In genomic region chr7:44338600-44338999, GRCh38 we compare ENCODE assay signal across 24 cellular contexts. TPM values are rescaled to one million over a fixed set of nuclear protein-coding genes. Genes with fewer than 3 reads are reported as not detected.
A peak's percentile ranks its signal among the peaks of the same experiment; 100 is the strongest.
DNase-seq lines count a peak whose midpoint lies in the region; ATAC-seq and TF ChIP-seq lines count a peak whose summit lies in the region.
"Had no signal": no experiment of that assay in that cellular context is flagged by ENCODE, and none has a peak within 500 bp of the region (broad histone marks: within the 10 kb centered on the region; RNA-seq: fewer than 3 reads in every experiment).

No MANE protein-coding gene starts in this region.

- H3K9me2 ChIP-seq in hepatocyte (replicated peaks; ENCODE audit: insufficient read depth): no peaks in the 10 kb centered on the region

- no peaks in the 10 kb centered on the region for H3K36me3 Mint-ChIP-seq in natural killer cell
- H3K36me3 Mint-ChIP-seq in natural killer cell treated with Interleukin-12 subunit alpha and Interleukin-12 subunit beta and Interleukin-15 and Interleukin-18, amount 100 ng/mL, for 72 hours: peaks cover 7% of the 10 kb centered on the region
- peaks cover 21% of the 10 kb centered on the region for H3K36me3 Mint-ChIP-seq in stimulated activated memory B cell treated with anti-CD40 and anti-IgM and Interleukin-4, amounts not matched to agents 10 μg/mL and 1 μg/mL and 100 μg/mL, for 72 hours

- no peak overlapping the region for H3K4me2 ChIP-seq in hepatocyte
- H3K4me2 ChIP-seq: A549 had no signal

- 82% methylated on average over 3 of the region's 3 CpGs for WGBS in hepatocyte (ENCODE audit: low lambda C conversion rate, missing lambda C conversion rate)

- ATAC-seq in natural killer cell (peak in 2 of 3 donors; percentile 31 to 53), HG03060 (IDR thresholded peaks at IDR 0.05; ENCODE audit: low read depth, unreplicated experiment) (peak; percentile 71)
- no peak for ATAC-seq in natural killer cell treated with Interleukin-12 subunit alpha and Interleukin-12 subunit beta and Interleukin-15 and Interleukin-18, amount 100 ng/mL, for 72 hours
- peak; percentile 92 for ATAC-seq in stimulated activated memory B cell treated with anti-CD40 and anti-IgM and Interleukin-4, amounts not matched to agents 10 μg/mL and 1 μg/mL and 100 μg/mL, for 72 hours
- ATAC-seq: A549; activated CD4-positive, alpha-beta T cell treated with anti-CD3 and anti-CD28 coated beads for 36 hours; esophagus mucosa; K562; right cardiac atrium; SK-N-SH treated with all-trans-retinoic acid at 6 μM for 48 hours had no signal

- no peak overlapping the region for H3K27ac ChIP-seq in hepatocyte
- H3K27ac ChIP-seq: A549, ovary, suprapubic skin had no signal

- no peaks in the 10 kb centered on the region for H3K79me2 ChIP-seq in hepatocyte

- H3K27ac Mint-ChIP-seq in natural killer cell: no peak overlapping the region
- no peak overlapping the region for H3K27ac Mint-ChIP-seq in natural killer cell treated with Interleukin-12 subunit alpha and Interleukin-12 subunit beta and Interleukin-15 and Interleukin-18, amount 100 ng/mL, for 72 hours
- H3K27ac Mint-ChIP-seq in stimulated activated memory B cell treated with anti-CD40 and anti-IgM and Interleukin-4, amounts not matched to agents 10 μg/mL and 1 μg/mL and 100 μg/mL, for 72 hours: no peak overlapping the region
- H3K27ac Mint-ChIP-seq: activated CD4-positive, alpha-beta T cell treated with anti-CD3 and anti-CD28 coated beads for 36 hours; activated naive CD8-positive, alpha-beta T cell had no signal

- no peaks in the 10 kb centered on the region for H3K36me3 ChIP-seq in hepatocyte (replicated peaks; ENCODE audit: insufficient read depth, low read depth)
- H3K36me3 ChIP-seq: BLaER1 treated with 17β-estradiol and CSF1 and Interleukin-3, amounts not matched to agents 10 nM and 100 nM; ovary; suprapubic skin had no signal

- no peaks in the 10 kb centered on the region for H3K4me1 ChIP-seq in hepatocyte (ENCODE audit: insufficient read depth)
- H3K4me1 ChIP-seq: A549 had no signal

- H3K9me3 Mint-ChIP-seq in natural killer cell: peaks cover 3 to 4% of the 10 kb centered on the region in 2 donors
- no peaks in the 10 kb centered on the region for H3K9me3 Mint-ChIP-seq in natural killer cell treated with Interleukin-12 subunit alpha and Interleukin-12 subunit beta and Interleukin-15 and Interleukin-18, amount 100 ng/mL, for 72 hours
- H3K9me3 Mint-ChIP-seq in stimulated activated memory B cell treated with anti-CD40 and anti-IgM and Interleukin-4, amounts not matched to agents 10 μg/mL and 1 μg/mL and 100 μg/mL, for 72 hours: peaks cover 21% of the 10 kb centered on the region

- TF ChIP-seq CTCF in natural killer cell (IDR thresholded peaks at IDR 0.05) (no peak), NB4 (IDR thresholded peaks at IDR 0.05; ENCODE audit: low read depth, low read length) (no peak), hepatocyte (IDR thresholded peaks at IDR 0.05; ENCODE audit: poor library complexity) (no peak)

- no peak overlapping the region for H3K4me3 Mint-ChIP-seq in natural killer cell
- no peak overlapping the region for H3K4me3 Mint-ChIP-seq in natural killer cell treated with Interleukin-12 subunit alpha and Interleukin-12 subunit beta and Interleukin-15 and Interleukin-18, amount 100 ng/mL, for 72 hours
- H3K4me3 Mint-ChIP-seq in stimulated activated memory B cell treated with anti-CD40 and anti-IgM and Interleukin-4, amounts not matched to agents 10 μg/mL and 1 μg/mL and 100 μg/mL, for 72 hours: no peak overlapping the region
- H3K4me3 Mint-ChIP-seq: activated CD4-positive, alpha-beta T cell treated with anti-CD3 and anti-CD28 coated beads for 36 hours; activated naive CD8-positive, alpha-beta T cell had no signal

- TF ChIP-seq POLR2A in NB4 (IDR thresholded peaks at IDR 0.05; ENCODE audit: extremely low read depth, insufficient read length): no peak

- H3K4me1 Mint-ChIP-seq in natural killer cell: no peaks in the 10 kb centered on the region
- H3K4me1 Mint-ChIP-seq in natural killer cell treated with Interleukin-12 subunit alpha and Interleukin-12 subunit beta and Interleukin-15 and Interleukin-18, amount 100 ng/mL, for 72 hours (ENCODE audit: low read depth in 2 of 2): no peaks in the 10 kb centered on the region
- H3K4me1 Mint-ChIP-seq in stimulated activated memory B cell treated with anti-CD40 and anti-IgM and Interleukin-4, amounts not matched to agents 10 μg/mL and 1 μg/mL and 100 μg/mL, for 72 hours: peaks cover 17% of the 10 kb centered on the region
- H3K4me1 Mint-ChIP-seq: activated CD4-positive, alpha-beta T cell treated with anti-CD3 and anti-CD28 coated beads for 36 hours had no signal

- H4K20me1 ChIP-seq in hepatocyte (ENCODE audit: insufficient read depth, poor library complexity, severe bottlenecking): no peaks in the 10 kb centered on the region
- H4K20me1 ChIP-seq: BLaER1 treated with 17β-estradiol and CSF1 and Interleukin-3, amounts not matched to agents 10 nM and 100 nM had no signal

- H3K27me3 ChIP-seq in hepatocyte: peaks cover 3% of the 10 kb centered on the region
- H3K27me3 ChIP-seq: BLaER1 treated with 17β-estradiol and CSF1 and Interleukin-3, amounts not matched to agents 10 nM and 100 nM; ovary; suprapubic skin had no signal

- H3K27me3 Mint-ChIP-seq in natural killer cell (ENCODE audit: low read depth in 2 of 2): peaks cover 18 to 19% of the 10 kb centered on the region in 2 donors
- H3K27me3 Mint-ChIP-seq in natural killer cell treated with Interleukin-12 subunit alpha and Interleukin-12 subunit beta and Interleukin-15 and Interleukin-18, amount 100 ng/mL, for 72 hours: peaks cover 14 to 26% of the 10 kb centered on the region in 2 donors
- no peaks in the 10 kb centered on the region for H3K27me3 Mint-ChIP-seq in stimulated activated memory B cell treated with anti-CD40 and anti-IgM and Interleukin-4, amounts not matched to agents 10 μg/mL and 1 μg/mL and 100 μg/mL, for 72 hours
- H3K27me3 Mint-ChIP-seq: activated naive CD8-positive, alpha-beta T cell had no signal

- no peaks in the 10 kb centered on the region for H3K9me3 ChIP-seq in hepatocyte (ENCODE audit: low read depth)
- H3K9me3 ChIP-seq: ovary, suprapubic skin had no signal

- H3K4me3 ChIP-seq in NB4 (ENCODE audit: low read depth, low read length) (no peak overlapping the region), hepatocyte (no peak overlapping the region)
- H3K4me3 ChIP-seq: A549; BLaER1 treated with 17β-estradiol and CSF1 and Interleukin-3, amounts not matched to agents 10 nM and 100 nM; K562; ovary; suprapubic skin had no signal

- no peak overlapping the region for H2AFZ ChIP-seq in hepatocyte

- intact Hi-C loops in natural killer cell (cut with micrococcal nuclease): no loop called here

- DNase-seq in natural killer cell (no peak), NB4 (ENCODE audit: low read depth) (peak; percentile 40), GF-D8 (lab: John Stamatoyannopoulos, UW) (no peak), NCI-H187 (lab: John Stamatoyannopoulos, UW) (no peak), hepatocyte (ENCODE audit: low spot score) (no peak)
- no peak for DNase-seq in natural killer cell treated with Interleukin-12 subunit alpha and Interleukin-12 subunit beta and Interleukin-15 and Interleukin-18, amount 100 ng/mL, for 72 hours (ENCODE audit: low spot score)
- DNase-seq: activated CD4-positive, alpha-beta T cell treated with anti-CD3 and anti-CD28 coated beads for 36 hours; cerebellar nuclear complex; effector CD4-positive, alpha-beta T cell; HCEC 1CT; kidney glomerular epithelial cell; NCI-H1105; NCI-H524; ovary; right cardiac atrium had no signal

RNA-seq across cellular contexts. Expression of gene CAMK2B, which starts 13.2 kb away (rescaled TPM):
- total RNA-seq in natural killer cell: under 1 TPM in 1 of 3 donors, not detected in 2; 0.70 TPM
- total RNA-seq in natural killer cell treated with Interleukin-12 subunit alpha and Interleukin-12 subunit beta and Interleukin-15 and Interleukin-18, amount 100 ng/mL, for 72 hours: under 1 TPM in 1 of 2 donors, not detected in 1; 0.10 TPM
- total RNA-seq in hepatocyte: 0.37 TPM in 1 of 2 replicates, not detected in the other
- polyA plus RNA-seq in hepatocyte: 1.7 TPM in 1 of 2 replicates, not detected in the other

Comparison
In these comparisons a context has a peak if more than half of its experiments do, and no peak if none do; other contexts are left out.
1. ATAC-seq: peak in natural killer cell (2 of 3), HG03060 (single experiment) and stimulated activated memory B cell treated with anti-CD40 and anti-IgM and Interleukin-4, amounts not matched to agents 10 μg/mL and 1 μg/mL and 100 μg/mL, for 72 hours (single experiment); none in natural killer cell treated with Interleukin-12 subunit alpha and Interleukin-12 subunit beta and Interleukin-15 and Interleukin-18, amount 100 ng/mL, for 72 hours (0 of 2).